ENCODE assay signal across 21 cellular contexts in genomic region chr3:25465266-25465860, GRCh38. TPM values are rescaled to one million over a fixed set of nuclear protein-coding genes. Genes with fewer than 3 reads are reported as not detected.
"Had no signal": no experiment of that assay in that cellular context is flagged by ENCODE, and none has a peak within 500 bp of the region (broad histone marks: within the 10 kb centered on the region; RNA-seq: fewer than 3 reads in every experiment).

No MANE protein-coding gene starts in this region.

- H3K27ac ChIP-seq: dorsolateral prefrontal cortex, epithelial cell of prostate, foreskin keratinocyte, thyroid gland had no signal

- H3K27ac Mint-ChIP-seq: activated CD8-positive, alpha-beta T cell treated with anti-CD3 and anti-CD28 coated beads for 36 hours; activated naive CD4-positive, alpha-beta T cell treated with anti-CD3 and anti-CD28 coated beads for 36 hours; activated T-helper 2 cell treated with anti-CD3 and anti-CD28 coated beads, Interferon-gamma antibody, Interleukin-2, Interleukin-4, amounts not matched to agents 10 μg/mL and 5 μg/mL and 100 μg/mL, durations not matched to agents 14 hours and 24 hours and 36 hours; endodermal cell; natural killer cell had no signal

- H3K27me3 ChIP-seq: dorsolateral prefrontal cortex, foreskin keratinocyte, thyroid gland had no signal

- FAIRE-seq: kidney had no signal

- H3K36me3 Mint-ChIP-seq: natural killer cell had no signal

- DNase-seq: activated CD4-positive, alpha-beta T cell treated with anti-CD3 and anti-CD28 coated beads for 48 hours; activated CD4-positive, CD25-positive, alpha-beta regulatory T cell; activated CD8-positive, alpha-beta T cell treated with anti-CD3 and anti-CD28 coated beads for 36 hours; activated naive CD4-positive, alpha-beta T cell treated with anti-CD3 and anti-CD28 coated beads for 36 hours; activated T-cell treated with anti-CD3 and anti-CD28 coated beads, Interleukin-2, amount 50 U/mL, for 1 hour; dorsolateral prefrontal cortex; endodermal cell; foreskin keratinocyte; glutamatergic neuron; hippocampal formation; kidney; mesendoderm; natural killer cell; posterior cingulate gyrus; stimulated activated CD4-positive, alpha-beta T cell treated with anti-CD3 and anti-CD28 coated beads, Interleukin-2, amount 100 ng/mL, for 24 hours; stimulated activated naive CD4-positive, alpha-beta T cell treated with Interleukin-2 at 50 U/mL for 16 hours; T1000; thyroid gland had no signal

- H3K4me3 Mint-ChIP-seq: activated CD8-positive, alpha-beta T cell treated with anti-CD3 and anti-CD28 coated beads for 36 hours; activated naive CD4-positive, alpha-beta T cell treated with anti-CD3 and anti-CD28 coated beads for 36 hours; endodermal cell; natural killer cell had no signal

- H3K36me3 ChIP-seq: thyroid gland had no signal

- H3K9me3 ChIP-seq: thyroid gland had no signal

- H3K9me3 Mint-ChIP-seq: activated CD8-positive, alpha-beta T cell treated with anti-CD3 and anti-CD28 coated beads for 36 hours; activated naive CD4-positive, alpha-beta T cell treated with anti-CD3 and anti-CD28 coated beads for 36 hours; activated T-helper 2 cell treated with anti-CD3 and anti-CD28 coated beads, Interferon-gamma antibody, Interleukin-2, Interleukin-4, amounts not matched to agents 10 μg/mL and 5 μg/mL and 100 μg/mL, durations not matched to agents 14 hours and 24 hours and 36 hours; endodermal cell; natural killer cell had no signal

- ATAC-seq: activated CD8-positive, alpha-beta T cell treated with anti-CD3 and anti-CD28 coated beads for 36 hours; foreskin keratinocyte; natural killer cell had no signal

- H3K4me3 ChIP-seq: dorsolateral prefrontal cortex, thyroid gland had no signal

- H3K27me3 Mint-ChIP-seq: activated CD8-positive, alpha-beta T cell treated with anti-CD3 and anti-CD28 coated beads for 36 hours had no signal

RNA-seq across cellular contexts. Expression of gene RARB, which starts 37.3 kb away (rescaled TPM):
- total RNA-seq: activated CD8-positive, alpha-beta T cell treated with anti-CD3 and anti-CD28 coated beads for 36 hours; activated naive CD4-positive, alpha-beta T cell treated with anti-CD3 and anti-CD28 coated beads for 36 hours; activated T-helper 2 cell treated with anti-CD3 and anti-CD28 coated beads, Interferon-gamma antibody, Interleukin-2, Interleukin-4, amounts not matched to agents 10 μg/mL and 5 μg/mL and 100 μg/mL, durations not matched to agents 14 hours and 24 hours and 36 hours; foreskin keratinocyte; natural killer cell; T-helper 1 cell treated with Interleukin-12 subunit alpha and Interleukin-12 subunit beta and Interleukin-4 antibody, amounts not matched to agents 30 ng/mL and 1 ng/mL, for 36 hours had no signal
